ENCODE assay signal across 23 cellular contexts in the genomic region with DNA sequence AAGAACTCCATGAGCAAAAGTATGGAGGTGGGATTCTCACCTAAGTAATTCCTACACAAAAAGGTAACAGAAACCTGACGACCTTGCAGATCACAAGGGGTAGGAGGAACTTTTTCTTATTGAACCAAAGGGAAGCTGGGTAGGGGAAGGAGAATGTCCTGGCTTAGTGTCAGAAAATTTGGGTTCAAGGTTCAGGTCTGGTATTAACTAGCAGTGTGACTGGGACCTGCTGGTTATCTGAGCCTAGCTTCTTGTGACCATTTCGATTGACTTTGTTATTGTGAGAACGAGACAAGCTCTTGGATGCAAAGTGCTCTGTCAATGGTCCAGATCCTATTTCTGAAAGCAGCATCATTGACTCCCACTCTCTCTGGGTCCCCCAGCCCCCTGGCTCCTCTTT.
"Had no signal": no experiment of that assay in that cellular context is flagged by ENCODE, and none has a peak within 500 bp of the region (broad histone marks: within the 10 kb centered on the region; RNA-seq: fewer than 3 reads in every experiment).

No MANE protein-coding gene starts in this region.

- H3K36me3 Mint-ChIP-seq: memory B cell; naive thymus-derived CD8-positive, alpha-beta T cell; stimulated activated naive B cell treated with anti-CD40 and anti-IgM and Interleukin-4, amounts not matched to agents 10 μg/mL and 1 μg/mL and 100 μg/mL, for 72 hours had no signal

- H3K9ac ChIP-seq: parathyroid adenoma had no signal

- H3K4me3 Mint-ChIP-seq: activated CD4-positive, alpha-beta T cell treated with anti-CD3 and anti-CD28 coated beads, Interleukin-2, amount 10 ng/mL, durations not matched to agents 7 days and 5 days; activated CD8-positive, alpha-beta T cell treated with anti-CD3 and anti-CD28 coated beads, Interleukin-2, amount 10 ng/mL, durations not matched to agents 7 days and 5 days; activated T-cell treated with anti-CD3 and anti-CD28 coated beads, Interleukin-2, amount 50 U/mL, for 4 hours; memory B cell; naive thymus-derived CD8-positive, alpha-beta T cell; stimulated activated naive B cell treated with anti-CD40 and anti-IgM and Interleukin-4, amounts not matched to agents 10 μg/mL and 1 μg/mL and 100 μg/mL, for 72 hours had no signal

- H3K27ac ChIP-seq: brain microvascular endothelial cell, gastrocnemius medialis, left ventricle myocardium inferior, parathyroid adenoma, thyroid gland had no signal

- ATAC-seq: activated CD8-positive, alpha-beta T cell treated with anti-CD3 and anti-CD28 coated beads, Interleukin-2, amount 10 ng/mL, durations not matched to agents 7 days and 5 days; gastrocnemius medialis; naive thymus-derived CD8-positive, alpha-beta T cell; sciatic nerve; stimulated activated naive B cell treated with anti-CD40 and anti-IgM and Interleukin-4, amounts not matched to agents 10 μg/mL and 1 μg/mL and 100 μg/mL, for 72 hours had no signal

- H2AFZ ChIP-seq: parathyroid adenoma had no signal

- H3K79me2 ChIP-seq: parathyroid adenoma had no signal

- H3K27me3 ChIP-seq: brain microvascular endothelial cell, thyroid gland had no signal

- H3K36me3 ChIP-seq: brain microvascular endothelial cell, gastrocnemius medialis, left ventricle myocardium inferior, spleen, thyroid gland had no signal

- H3K9me3 ChIP-seq: gastrocnemius medialis, left ventricle myocardium inferior, spleen, thyroid gland had no signal

- FAIRE-seq: urothelium cell line had no signal

- H3K4me3 ChIP-seq: gastrocnemius medialis, left ventricle myocardium inferior, spleen, thyroid gland had no signal

- H3K9me3 Mint-ChIP-seq: activated CD4-positive, alpha-beta T cell treated with anti-CD3 and anti-CD28 coated beads, Interleukin-2, amount 10 ng/mL, durations not matched to agents 7 days and 5 days; activated T-cell treated with anti-CD3 and anti-CD28 coated beads, Interleukin-2, amount 50 U/mL, for 4 hours; memory B cell; naive thymus-derived CD8-positive, alpha-beta T cell; stimulated activated naive B cell treated with anti-CD40 and anti-IgM and Interleukin-4, amounts not matched to agents 10 μg/mL and 1 μg/mL and 100 μg/mL, for 72 hours had no signal

- DNase-seq: activated CD4-positive, alpha-beta T cell treated with anti-CD3 and anti-CD28 coated beads, Interleukin-2, amount 10 ng/mL, durations not matched to agents 7 days and 5 days; activated CD8-positive, alpha-beta memory T cell treated with anti-CD3 and anti-CD28 coated beads, Interleukin-2, amount 50 U/mL, for 4 hours; activated CD8-positive, alpha-beta T cell treated with anti-CD3 and anti-CD28 coated beads, Interleukin-2, amount 10 ng/mL, durations not matched to agents 7 days and 5 days; activated effector memory CD4-positive, alpha-beta T cell treated with anti-CD3 and anti-CD28 coated beads, Interleukin-2, amount 50 U/mL, for 16 hours; activated naive CD4-positive, alpha-beta T cell treated with anti-CD3 and anti-CD28 coated beads, Interleukin-2, amount 50 U/mL, for 16 hours; activated T-cell treated with anti-CD3 and anti-CD28 coated beads, Interleukin-2, amount 50 U/mL, for 4 hours; aorta; brain microvascular endothelial cell; cerebellar nuclear complex; cortex of kidney; effector CD4-positive, alpha-beta T cell; gastrocnemius medialis; left ventricle myocardium inferior; naive thymus-derived CD8-positive, alpha-beta T cell; spleen; stimulated activated naive B cell treated with anti-CD40 and anti-IgM and Interleukin-4, amounts not matched to agents 10 μg/mL and 1 μg/mL and 100 μg/mL, for 72 hours; T-helper 1 cell; T1000; thyroid gland had no signal

- H3K27ac Mint-ChIP-seq: activated CD4-positive, alpha-beta T cell treated with anti-CD3 and anti-CD28 coated beads, Interleukin-2, amount 10 ng/mL, durations not matched to agents 7 days and 5 days; activated CD8-positive, alpha-beta T cell treated with anti-CD3 and anti-CD28 coated beads, Interleukin-2, amount 10 ng/mL, durations not matched to agents 7 days and 5 days; memory B cell; stimulated activated naive B cell treated with anti-CD40 and anti-IgM and Interleukin-4, amounts not matched to agents 10 μg/mL and 1 μg/mL and 100 μg/mL, for 72 hours had no signal
